1 cellular context compared by ENCODE assay signal in the genomic region with DNA sequence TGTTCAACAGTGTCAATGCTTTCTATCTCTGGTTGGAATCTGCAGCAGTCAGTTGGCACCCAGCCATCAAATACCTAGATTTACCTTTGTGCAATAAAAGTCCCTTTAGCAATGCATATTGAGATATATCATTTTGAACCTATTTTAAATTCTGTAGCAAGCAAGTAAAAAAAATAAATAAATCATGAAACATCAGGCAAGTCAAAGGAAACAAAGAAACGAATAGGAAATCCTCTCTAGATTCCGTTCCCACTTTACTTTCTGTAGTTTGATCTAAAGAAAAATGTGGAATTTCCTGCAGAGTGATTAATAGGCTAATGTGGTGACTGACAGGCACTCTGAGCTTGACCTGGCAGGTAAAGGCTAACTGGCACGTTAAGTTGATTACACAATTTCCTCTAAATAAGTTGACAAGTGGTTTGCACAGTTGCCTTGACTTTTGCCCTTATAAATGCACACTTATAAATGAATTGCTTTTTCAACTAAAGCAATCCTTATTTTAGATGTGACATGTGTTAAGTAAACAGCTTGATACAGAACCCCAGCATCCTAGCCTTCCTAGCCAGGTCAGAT.
TF ChIP-seq lines count a peak whose summit lies in the region.

No MANE protein-coding gene starts in this region.

TF ChIP-seq in HepG2, 621 proteins besides CTCF, POLR2A, EP300 and RAD21 (continued from another document and continues in another):
- TF ChIP-seq, protein P1, sequence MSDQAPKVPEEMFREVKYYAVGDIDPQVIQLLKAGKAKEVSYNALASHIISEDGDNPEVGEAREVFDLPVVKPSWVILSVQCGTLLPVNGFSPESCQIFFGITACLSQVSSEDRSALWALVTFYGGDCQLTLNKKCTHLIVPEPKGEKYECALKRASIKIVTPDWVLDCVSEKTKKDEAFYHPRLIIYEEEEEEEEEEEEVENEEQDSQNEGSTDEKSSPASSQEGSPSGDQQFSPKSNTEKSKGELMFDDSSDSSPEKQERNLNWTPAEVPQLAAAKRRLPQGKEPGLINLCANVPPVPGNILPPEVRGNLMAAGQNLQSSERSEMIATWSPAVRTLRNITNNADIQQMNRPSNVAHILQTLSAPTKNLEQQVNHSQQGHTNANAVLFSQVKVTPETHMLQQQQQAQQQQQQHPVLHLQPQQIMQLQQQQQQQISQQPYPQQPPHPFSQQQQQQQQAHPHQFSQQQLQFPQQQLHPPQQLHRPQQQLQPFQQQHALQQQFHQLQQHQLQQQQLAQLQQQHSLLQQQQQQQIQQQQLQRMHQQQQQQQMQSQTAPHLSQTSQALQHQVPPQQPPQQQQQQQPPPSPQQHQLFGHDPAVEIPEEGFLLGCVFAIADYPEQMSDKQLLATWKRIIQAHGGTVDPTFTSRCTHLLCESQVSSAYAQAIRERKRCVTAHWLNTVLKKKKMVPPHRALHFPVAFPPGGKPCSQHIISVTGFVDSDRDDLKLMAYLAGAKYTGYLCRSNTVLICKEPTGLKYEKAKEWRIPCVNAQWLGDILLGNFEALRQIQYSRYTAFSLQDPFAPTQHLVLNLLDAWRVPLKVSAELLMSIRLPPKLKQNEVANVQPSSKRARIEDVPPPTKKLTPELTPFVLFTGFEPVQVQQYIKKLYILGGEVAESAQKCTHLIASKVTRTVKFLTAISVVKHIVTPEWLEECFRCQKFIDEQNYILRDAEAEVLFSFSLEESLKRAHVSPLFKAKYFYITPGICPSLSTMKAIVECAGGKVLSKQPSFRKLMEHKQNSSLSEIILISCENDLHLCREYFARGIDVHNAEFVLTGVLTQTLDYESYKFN (CRISPR knock-in tag; conservative IDR thresholded peaks at IDR 0.05): peak; percentile 80
- TF ChIP-seq, protein P2, sequence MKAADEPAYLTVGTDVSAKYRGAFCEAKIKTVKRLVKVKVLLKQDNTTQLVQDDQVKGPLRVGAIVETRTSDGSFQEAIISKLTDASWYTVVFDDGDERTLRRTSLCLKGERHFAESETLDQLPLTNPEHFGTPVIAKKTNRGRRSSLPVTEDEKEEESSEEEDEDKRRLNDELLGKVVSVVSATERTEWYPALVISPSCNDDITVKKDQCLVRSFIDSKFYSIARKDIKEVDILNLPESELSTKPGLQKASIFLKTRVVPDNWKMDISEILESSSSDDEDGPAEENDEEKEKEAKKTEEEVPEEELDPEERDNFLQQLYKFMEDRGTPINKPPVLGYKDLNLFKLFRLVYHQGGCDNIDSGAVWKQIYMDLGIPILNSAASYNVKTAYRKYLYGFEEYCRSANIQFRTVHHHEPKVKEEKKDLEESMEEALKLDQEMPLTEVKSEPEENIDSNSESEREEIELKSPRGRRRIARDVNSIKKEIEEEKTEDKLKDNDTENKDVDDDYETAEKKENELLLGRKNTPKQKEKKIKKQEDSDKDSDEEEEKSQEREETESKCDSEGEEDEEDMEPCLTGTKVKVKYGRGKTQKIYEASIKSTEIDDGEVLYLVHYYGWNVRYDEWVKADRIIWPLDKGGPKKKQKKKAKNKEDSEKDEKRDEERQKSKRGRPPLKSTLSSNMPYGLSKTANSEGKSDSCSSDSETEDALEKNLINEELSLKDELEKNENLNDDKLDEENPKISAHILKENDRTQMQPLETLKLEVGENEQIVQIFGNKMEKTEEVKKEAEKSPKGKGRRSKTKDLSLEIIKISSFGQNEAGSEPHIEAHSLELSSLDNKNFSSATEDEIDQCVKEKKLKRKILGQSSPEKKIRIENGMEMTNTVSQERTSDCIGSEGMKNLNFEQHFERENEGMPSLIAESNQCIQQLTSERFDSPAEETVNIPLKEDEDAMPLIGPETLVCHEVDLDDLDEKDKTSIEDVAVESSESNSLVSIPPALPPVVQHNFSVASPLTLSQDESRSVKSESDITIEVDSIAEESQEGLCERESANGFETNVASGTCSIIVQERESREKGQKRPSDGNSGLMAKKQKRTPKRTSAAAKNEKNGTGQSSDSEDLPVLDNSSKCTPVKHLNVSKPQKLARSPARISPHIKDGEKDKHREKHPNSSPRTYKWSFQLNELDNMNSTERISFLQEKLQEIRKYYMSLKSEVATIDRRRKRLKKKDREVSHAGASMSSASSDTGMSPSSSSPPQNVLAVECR (CRISPR knock-in tag; IDR thresholded peaks at IDR 0.05; ENCODE audit: borderline replicate concordance): no peak
- TF ChIP-seq ZNF713 (CRISPR knock-in tag; IDR thresholded peaks at IDR 0.05) (no peak), MZF1 (CRISPR knock-in tag; IDR thresholded peaks at IDR 0.05; ENCODE audit: borderline replicate concordance) (no peak), SMAD3 (CRISPR knock-in tag; IDR thresholded peaks at IDR 0.05) (no peak), RBM39 (IDR thresholded peaks at IDR 0.05; ENCODE audit: low read depth, low read length, poor library complexity, severe bottlenecking) (no peak), NFIB (CRISPR knock-in tag; IDR thresholded peaks at IDR 0.05; ENCODE audit: borderline replicate concordance) (no peak), TRIM24 (CRISPR knock-in tag; IDR thresholded peaks at IDR 0.05) (no peak), ZBTB3 (CRISPR knock-in tag; IDR thresholded peaks at IDR 0.05; ENCODE audit: borderline replicate concordance, low read depth) (no peak), GABPA (IDR thresholded peaks at IDR 0.05; ENCODE audit: low read depth, low read length) (no peak), GABPA (CRISPR knock-in tag; IDR thresholded peaks at IDR 0.05; ENCODE audit: low read depth) (no peak), TBL1XR1 (IDR thresholded peaks at IDR 0.05; ENCODE audit: borderline replicate concordance, low read length, partially characterized antibody) (no peak), HNF4G (IDR thresholded peaks at IDR 0.05; ENCODE audit: borderline replicate concordance, low read depth, low read length) (peak; percentile 46; the same call in 1 of the 2 replicates), HNF4G (CRISPR knock-in tag; IDR thresholded peaks at IDR 0.05; ENCODE audit: borderline replicate concordance, low read depth) (no peak; the same call in 1 of the 2 replicates), SALL1 (CRISPR knock-in tag; IDR thresholded peaks at IDR 0.05) (peak; percentile 57; the same call in 1 of the 2 replicates), AGO2 (optimal IDR thresholded peaks at IDR 0.05; ENCODE audit: low read depth, low read length) (no peak), ZNF3 (CRISPR knock-in tag; IDR thresholded peaks at IDR 0.05) (no peak), ZNF776 (CRISPR knock-in tag; IDR thresholded peaks at IDR 0.05) (no peak), ZNF766 (CRISPR knock-in tag; IDR thresholded peaks at IDR 0.05; ENCODE audit: borderline replicate concordance) (no peak), ZNF432 (CRISPR knock-in tag; IDR thresholded peaks at IDR 0.05; ENCODE audit: borderline replicate concordance) (no peak), ZNF329 (CRISPR knock-in tag; IDR thresholded peaks at IDR 0.05; ENCODE audit: low read depth) (no peak), SKI (IDR thresholded peaks at IDR 0.05; ENCODE audit: partially characterized antibody) (no peak), FOXA3 (CRISPR knock-in tag; IDR thresholded peaks at IDR 0.05) (peak; percentile 72), RCOR2 (CRISPR knock-in tag; IDR thresholded peaks at IDR 0.05) (peak; percentile 64; the same call in 1 of the 2 replicates), HDAC2 (CRISPR knock-in tag; IDR thresholded peaks at IDR 0.05) (peak; percentile 86), MEF2D (CRISPR knock-in tag; IDR thresholded peaks at IDR 0.05) (no peak), KDM5B (CRISPR knock-in tag; IDR thresholded peaks at IDR 0.05; ENCODE audit: borderline replicate concordance) (no peak), ZNF451 (CRISPR knock-in tag; IDR thresholded peaks at IDR 0.05) (no peak), DNMT3B (CRISPR knock-in tag; conservative IDR thresholded peaks at IDR 0.05) (no peak), MIXL1 (CRISPR knock-in tag; IDR thresholded peaks at IDR 0.05) (peak; percentile 78), ZNF556 (CRISPR knock-in tag; IDR thresholded peaks at IDR 0.05; ENCODE audit: borderline replicate concordance) (no peak)
- TF ChIP-seq, protein P3, sequence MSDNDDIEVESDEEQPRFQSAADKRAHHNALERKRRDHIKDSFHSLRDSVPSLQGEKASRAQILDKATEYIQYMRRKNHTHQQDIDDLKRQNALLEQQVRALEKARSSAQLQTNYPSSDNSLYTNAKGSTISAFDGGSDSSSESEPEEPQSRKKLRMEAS (IDR thresholded peaks at IDR 0.05): peak; percentile 3; the same call in 1 of the 2 replicates
- TF ChIP-seq, protein P4, sequence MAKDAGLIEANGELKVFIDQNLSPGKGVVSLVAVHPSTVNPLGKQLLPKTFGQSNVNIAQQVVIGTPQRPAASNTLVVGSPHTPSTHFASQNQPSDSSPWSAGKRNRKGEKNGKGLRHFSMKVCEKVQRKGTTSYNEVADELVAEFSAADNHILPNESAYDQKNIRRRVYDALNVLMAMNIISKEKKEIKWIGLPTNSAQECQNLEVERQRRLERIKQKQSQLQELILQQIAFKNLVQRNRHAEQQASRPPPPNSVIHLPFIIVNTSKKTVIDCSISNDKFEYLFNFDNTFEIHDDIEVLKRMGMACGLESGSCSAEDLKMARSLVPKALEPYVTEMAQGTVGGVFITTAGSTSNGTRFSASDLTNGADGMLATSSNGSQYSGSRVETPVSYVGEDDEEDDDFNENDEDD (CRISPR knock-in tag; IDR thresholded peaks at IDR 0.05; ENCODE audit: borderline replicate concordance): 0 out of 2 replicates have a peak, but pooled peaks have one; percentile 32
- TF ChIP-seq, protein P5, sequence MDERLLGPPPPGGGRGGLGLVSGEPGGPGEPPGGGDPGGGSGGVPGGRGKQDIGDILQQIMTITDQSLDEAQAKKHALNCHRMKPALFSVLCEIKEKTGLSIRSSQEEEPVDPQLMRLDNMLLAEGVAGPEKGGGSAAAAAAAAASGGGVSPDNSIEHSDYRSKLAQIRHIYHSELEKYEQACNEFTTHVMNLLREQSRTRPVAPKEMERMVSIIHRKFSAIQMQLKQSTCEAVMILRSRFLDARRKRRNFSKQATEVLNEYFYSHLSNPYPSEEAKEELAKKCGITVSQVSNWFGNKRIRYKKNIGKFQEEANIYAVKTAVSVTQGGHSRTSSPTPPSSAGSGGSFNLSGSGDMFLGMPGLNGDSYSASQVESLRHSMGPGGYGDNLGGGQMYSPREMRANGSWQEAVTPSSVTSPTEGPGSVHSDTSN (CRISPR knock-in tag; IDR thresholded peaks at IDR 0.05): peak; percentile 74
- TF ChIP-seq, protein P6, sequence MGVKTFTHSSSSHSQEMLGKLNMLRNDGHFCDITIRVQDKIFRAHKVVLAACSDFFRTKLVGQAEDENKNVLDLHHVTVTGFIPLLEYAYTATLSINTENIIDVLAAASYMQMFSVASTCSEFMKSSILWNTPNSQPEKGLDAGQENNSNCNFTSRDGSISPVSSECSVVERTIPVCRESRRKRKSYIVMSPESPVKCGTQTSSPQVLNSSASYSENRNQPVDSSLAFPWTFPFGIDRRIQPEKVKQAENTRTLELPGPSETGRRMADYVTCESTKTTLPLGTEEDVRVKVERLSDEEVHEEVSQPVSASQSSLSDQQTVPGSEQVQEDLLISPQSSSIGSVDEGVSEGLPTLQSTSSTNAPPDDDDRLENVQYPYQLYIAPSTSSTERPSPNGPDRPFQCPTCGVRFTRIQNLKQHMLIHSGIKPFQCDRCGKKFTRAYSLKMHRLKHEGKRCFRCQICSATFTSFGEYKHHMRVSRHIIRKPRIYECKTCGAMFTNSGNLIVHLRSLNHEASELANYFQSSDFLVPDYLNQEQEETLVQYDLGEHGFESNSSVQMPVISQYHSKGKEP (CRISPR knock-in tag; IDR thresholded peaks at IDR 0.05): no peak
- TF ChIP-seq, protein P7, sequence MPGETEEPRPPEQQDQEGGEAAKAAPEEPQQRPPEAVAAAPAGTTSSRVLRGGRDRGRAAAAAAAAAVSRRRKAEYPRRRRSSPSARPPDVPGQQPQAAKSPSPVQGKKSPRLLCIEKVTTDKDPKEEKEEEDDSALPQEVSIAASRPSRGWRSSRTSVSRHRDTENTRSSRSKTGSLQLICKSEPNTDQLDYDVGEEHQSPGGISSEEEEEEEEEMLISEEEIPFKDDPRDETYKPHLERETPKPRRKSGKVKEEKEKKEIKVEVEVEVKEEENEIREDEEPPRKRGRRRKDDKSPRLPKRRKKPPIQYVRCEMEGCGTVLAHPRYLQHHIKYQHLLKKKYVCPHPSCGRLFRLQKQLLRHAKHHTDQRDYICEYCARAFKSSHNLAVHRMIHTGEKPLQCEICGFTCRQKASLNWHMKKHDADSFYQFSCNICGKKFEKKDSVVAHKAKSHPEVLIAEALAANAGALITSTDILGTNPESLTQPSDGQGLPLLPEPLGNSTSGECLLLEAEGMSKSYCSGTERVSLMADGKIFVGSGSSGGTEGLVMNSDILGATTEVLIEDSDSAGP (CRISPR knock-in tag; IDR thresholded peaks at IDR 0.05; ENCODE audit: borderline replicate concordance): no peak
- TF ChIP-seq, protein P8, sequence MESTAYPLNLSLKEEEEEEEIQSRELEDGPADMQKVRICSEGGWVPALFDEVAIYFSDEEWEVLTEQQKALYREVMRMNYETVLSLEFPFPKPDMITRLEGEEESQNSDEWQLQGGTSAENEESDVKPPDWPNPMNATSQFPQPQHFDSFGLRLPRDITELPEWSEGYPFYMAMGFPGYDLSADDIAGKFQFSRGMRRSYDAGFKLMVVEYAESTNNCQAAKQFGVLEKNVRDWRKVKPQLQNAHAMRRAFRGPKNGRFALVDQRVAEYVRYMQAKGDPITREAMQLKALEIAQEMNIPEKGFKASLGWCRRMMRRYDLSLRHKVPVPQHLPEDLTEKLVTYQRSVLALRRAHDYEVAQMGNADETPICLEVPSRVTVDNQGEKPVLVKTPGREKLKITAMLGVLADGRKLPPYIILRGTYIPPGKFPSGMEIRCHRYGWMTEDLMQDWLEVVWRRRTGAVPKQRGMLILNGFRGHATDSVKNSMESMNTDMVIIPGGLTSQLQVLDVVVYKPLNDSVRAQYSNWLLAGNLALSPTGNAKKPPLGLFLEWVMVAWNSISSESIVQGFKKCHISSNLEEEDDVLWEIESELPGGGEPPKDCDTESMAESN (CRISPR knock-in tag; conservative IDR thresholded peaks at IDR 0.05): no peak
- TF ChIP-seq, protein P9, sequence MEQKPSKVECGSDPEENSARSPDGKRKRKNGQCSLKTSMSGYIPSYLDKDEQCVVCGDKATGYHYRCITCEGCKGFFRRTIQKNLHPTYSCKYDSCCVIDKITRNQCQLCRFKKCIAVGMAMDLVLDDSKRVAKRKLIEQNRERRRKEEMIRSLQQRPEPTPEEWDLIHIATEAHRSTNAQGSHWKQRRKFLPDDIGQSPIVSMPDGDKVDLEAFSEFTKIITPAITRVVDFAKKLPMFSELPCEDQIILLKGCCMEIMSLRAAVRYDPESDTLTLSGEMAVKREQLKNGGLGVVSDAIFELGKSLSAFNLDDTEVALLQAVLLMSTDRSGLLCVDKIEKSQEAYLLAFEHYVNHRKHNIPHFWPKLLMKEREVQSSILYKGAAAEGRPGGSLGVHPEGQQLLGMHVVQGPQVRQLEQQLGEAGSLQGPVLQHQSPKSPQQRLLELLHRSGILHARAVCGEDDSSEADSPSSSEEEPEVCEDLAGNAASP (CRISPR knock-in tag; IDR thresholded peaks at IDR 0.05; ENCODE audit: borderline replicate concordance): peak; percentile 61; the same call in 1 of the 2 replicates
- TF ChIP-seq, protein P10, sequence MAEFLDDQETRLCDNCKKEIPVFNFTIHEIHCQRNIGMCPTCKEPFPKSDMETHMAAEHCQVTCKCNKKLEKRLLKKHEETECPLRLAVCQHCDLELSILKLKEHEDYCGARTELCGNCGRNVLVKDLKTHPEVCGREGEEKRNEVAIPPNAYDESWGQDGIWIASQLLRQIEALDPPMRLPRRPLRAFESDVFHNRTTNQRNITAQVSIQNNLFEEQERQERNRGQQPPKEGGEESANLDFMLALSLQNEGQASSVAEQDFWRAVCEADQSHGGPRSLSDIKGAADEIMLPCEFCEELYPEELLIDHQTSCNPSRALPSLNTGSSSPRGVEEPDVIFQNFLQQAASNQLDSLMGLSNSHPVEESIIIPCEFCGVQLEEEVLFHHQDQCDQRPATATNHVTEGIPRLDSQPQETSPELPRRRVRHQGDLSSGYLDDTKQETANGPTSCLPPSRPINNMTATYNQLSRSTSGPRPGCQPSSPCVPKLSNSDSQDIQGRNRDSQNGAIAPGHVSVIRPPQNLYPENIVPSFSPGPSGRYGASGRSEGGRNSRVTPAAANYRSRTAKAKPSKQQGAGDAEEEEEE (CRISPR knock-in tag; IDR thresholded peaks at IDR 0.05; ENCODE audit: borderline replicate concordance): no peak
